2 cellular contexts compared by ENCODE assay signal in genomic region chr9:68699625-68700024, GRCh38. TPM values are rescaled to one million over a fixed set of nuclear protein-coding genes. Genes with fewer than 3 reads are reported as not detected.
"Had no signal": no experiment of that assay in that cellular context is flagged by ENCODE, and none has a peak within 500 bp of the region (broad histone marks: within the 10 kb centered on the region; RNA-seq: fewer than 3 reads in every experiment).

No MANE protein-coding gene starts in this region.

RNA-seq across cellular contexts. Expression of gene PIP5K1B, which starts 5.4 kb away (rescaled TPM):
- total RNA-seq: HT1080, IMR-90 had no signal
- polyA plus RNA-seq: IMR-90 had no signal
